In genomic region chr5:133736512-133736911, GRCh38 we compare ENCODE assay signal across 17 cellular contexts.
DNase-seq lines count a peak whose midpoint lies in the region; ATAC-seq and TF ChIP-seq lines count a peak whose summit lies in the region.
"Had no signal": no experiment of that assay in that cellular context is flagged by ENCODE, and none has a peak within 500 bp of the region (broad histone marks: within the 10 kb centered on the region; RNA-seq: fewer than 3 reads in every experiment).

No MANE protein-coding gene starts in this region.

- no peak overlapping the region for H3K14ac ChIP-seq in neuronal stem cell (ENCODE audit: low read length)

- no peak overlapping the region for H3K4me2 ChIP-seq in neuronal stem cell (ENCODE audit: insufficient read depth, low read length, poor library complexity, severe bottlenecking)

- peaks cover 4% of the 10 kb centered on the region for H3K27me3 Mint-ChIP-seq in activated CD8-positive, alpha-beta memory T cell treated with anti-CD3 and anti-CD28 coated beads, Interleukin-2, amount 10 ng/mL, durations not matched to agents 7 days and 5 days
- no peaks in the 10 kb centered on the region for H3K27me3 Mint-ChIP-seq in osteocyte (ENCODE audit: unreplicated experiment)
- H3K27me3 Mint-ChIP-seq: B cell had no signal

- H2BK120ac ChIP-seq in neuronal stem cell (ENCODE audit: low read depth, low read length): no peak overlapping the region

- no peak overlapping the region for H2AFZ ChIP-seq in neuronal stem cell (ENCODE audit: low read length)

- no peak overlapping the region for H2BK15ac ChIP-seq in neuronal stem cell (ENCODE audit: low read length)

- H2BK12ac ChIP-seq in neuronal stem cell (ENCODE audit: low read length): no peak overlapping the region

- H3K27ac Mint-ChIP-seq in activated CD8-positive, alpha-beta memory T cell treated with anti-CD3 and anti-CD28 coated beads, Interleukin-2, amount 10 ng/mL, durations not matched to agents 7 days and 5 days: no peak overlapping the region
- no peak overlapping the region for H3K27ac Mint-ChIP-seq in osteocyte (ENCODE audit: unreplicated experiment)
- H3K27ac Mint-ChIP-seq: B cell; CD8-positive, alpha-beta T cell had no signal

- H3K4me3 ChIP-seq in esophagus muscularis mucosa (no peak overlapping the region), neuronal stem cell (ENCODE audit: low read length in 2 of 2) (no peak overlapping the region)
- H3K4me3 ChIP-seq: BLaER1 treated with 17β-estradiol and CSF1 and Interleukin-3, amounts not matched to agents 10 nM and 100 nM; GM12878 had no signal

- H4K91ac ChIP-seq in neuronal stem cell (ENCODE audit: low read depth, low read length, poor library complexity): no peak overlapping the region

- 71% methylated on average over 5 of the region's 5 CpGs for WGBS in esophagus muscularis mucosa
- WGBS in neuronal stem cell (ENCODE audit: extremely low coverage in 2 of 2, insufficient read length in 2 of 2, insufficient replicate concordance in 1 of 2), 2 donors: no CpG with 5 or more reads among the region's 5 CpGs

- H4K8ac ChIP-seq in neuronal stem cell (ENCODE audit: low read depth, low read length): no peak overlapping the region

- no peak overlapping the region for H3K18ac ChIP-seq in neuronal stem cell (ENCODE audit: low read length)

- no peak for ATAC-seq in activated CD8-positive, alpha-beta memory T cell treated with anti-CD3 and anti-CD28 coated beads, Interleukin-2, amount 10 ng/mL, durations not matched to agents 7 days and 5 days
- ATAC-seq in HG03378 (IDR thresholded peaks at IDR 0.05; ENCODE audit: unreplicated experiment): no peak
- ATAC-seq: CD8-positive, alpha-beta T cell; GM12878; HCT116 had no signal

- no peaks in the 10 kb centered on the region for H3K4me1 Mint-ChIP-seq in activated CD8-positive, alpha-beta memory T cell treated with anti-CD3 and anti-CD28 coated beads, Interleukin-2, amount 10 ng/mL, durations not matched to agents 7 days and 5 days
- peaks cover 9% of the 10 kb centered on the region for H3K4me1 Mint-ChIP-seq in osteocyte (ENCODE audit: unreplicated experiment)

- no peak overlapping the region for H3K23ac ChIP-seq in neuronal stem cell (ENCODE audit: low read depth, low read length, poor library complexity)

- H3K4me3 Mint-ChIP-seq in activated CD8-positive, alpha-beta memory T cell treated with anti-CD3 and anti-CD28 coated beads, Interleukin-2, amount 10 ng/mL, durations not matched to agents 7 days and 5 days: no peak overlapping the region
- no peak overlapping the region for H3K4me3 Mint-ChIP-seq in osteocyte (ENCODE audit: unreplicated experiment)
- H3K4me3 Mint-ChIP-seq: B cell; CD8-positive, alpha-beta T cell had no signal

- H3K4ac ChIP-seq in neuronal stem cell (ENCODE audit: low read length): no peak overlapping the region

- CTCF ChIA-PET in activated CD8-positive, alpha-beta memory T cell treated with anti-CD3 and anti-CD28 coated beads, Interleukin-2, amount 10 ng/mL, durations not matched to agents 7 days and 5 days (lab: Charles Lee): no interaction called here

- H3K27ac ChIP-seq in esophagus muscularis mucosa (replicated peaks in 1 of 4) (no peak overlapping the region), neuronal stem cell (replicated peaks; ENCODE audit: low read length) (no peak overlapping the region)
- H3K27ac ChIP-seq: 22Rv1; BLaER1 treated with 17β-estradiol and CSF1 and Interleukin-3, amounts not matched to agents 10 nM and 100 nM had no signal

- intact Hi-C loops in esophagus muscularis mucosa (cut with DNase I): no loop called here

- H2AK5ac ChIP-seq in neuronal stem cell (ENCODE audit: low read depth, low read length): no peak overlapping the region

- H3K4me1 ChIP-seq in esophagus muscularis mucosa: no peaks in the 10 kb centered on the region
- H3K4me1 ChIP-seq in neuronal stem cell (ENCODE audit: control insufficient read depth in 2 of 2, insufficient read depth in 1 of 2, low read depth in 1 of 2, low read length in 2 of 2): no peaks in the 10 kb centered on the region

- H3K36me3 ChIP-seq in esophagus muscularis mucosa (no peaks in the 10 kb centered on the region), neuronal stem cell (replicated peaks in 1 of 2; ENCODE audit: control insufficient read depth in 2 of 2, insufficient read depth in 2 of 2, low read length in 2 of 2) (no peaks in the 10 kb centered on the region)
- H3K36me3 ChIP-seq: BLaER1 treated with 17β-estradiol and CSF1 and Interleukin-3, amounts not matched to agents 10 nM and 100 nM had no signal

- TF ChIP-seq EP300 in esophagus muscularis mucosa (IDR thresholded peaks at IDR 0.05): no peak

- TF ChIP-seq POLR2A in esophagus muscularis mucosa (IDR thresholded peaks at IDR 0.05; ENCODE audit: low read depth): no peak

- H3K9me3 ChIP-seq in esophagus muscularis mucosa: no peaks in the 10 kb centered on the region
- H3K9me3 ChIP-seq in neuronal stem cell (replicated peaks in 1 of 2; ENCODE audit: control insufficient read depth in 2 of 2, insufficient read depth in 1 of 2, low read depth in 1 of 2, low read length in 2 of 2): no peaks in the 10 kb centered on the region

- no peaks in the 10 kb centered on the region for H3K79me1 ChIP-seq in neuronal stem cell (ENCODE audit: low read depth, low read length)

- H3K27me3 ChIP-seq in esophagus muscularis mucosa (peaks cover 0 to 2% (median 0%) of the 10 kb centered on the region in 4 donors), neuronal stem cell (ENCODE audit: control insufficient read depth in 3 of 3, insufficient read depth in 3 of 3, low read depth in 1 of 3, low read length in 3 of 3) (no peaks in the 10 kb centered on the region)
- H3K27me3 ChIP-seq: BLaER1 treated with 17β-estradiol and CSF1 and Interleukin-3, amounts not matched to agents 10 nM and 100 nM had no signal

- no peaks in the 10 kb centered on the region for H3K9me3 Mint-ChIP-seq in activated CD8-positive, alpha-beta memory T cell treated with anti-CD3 and anti-CD28 coated beads, Interleukin-2, amount 10 ng/mL, durations not matched to agents 7 days and 5 days (ENCODE audit: low read depth)
- H3K9me3 Mint-ChIP-seq in osteocyte (ENCODE audit: unreplicated experiment): peaks cover 4% of the 10 kb centered on the region
- H3K9me3 Mint-ChIP-seq: CD8-positive, alpha-beta T cell had no signal

- peak; percentile 34 for DNase-seq in activated CD8-positive, alpha-beta memory T cell treated with anti-CD3 and anti-CD28 coated beads, Interleukin-2, amount 50 U/mL, for 48 hours
- no peak for DNase-seq in activated CD8-positive, alpha-beta memory T cell treated with anti-CD3 and anti-CD28 coated beads, Interleukin-2, amount 10 ng/mL, durations not matched to agents 7 days and 5 days
- peak; percentile 72 for DNase-seq in esophagus muscularis mucosa (ENCODE audit: extremely low spot score)
- DNase-seq in osteocyte (ENCODE audit: extremely low spot score, unreplicated experiment): peak; percentile 72
- no peak for DNase-seq in GF-D8 (lab: John Stamatoyannopoulos, UW)
- DNase-seq in neuronal stem cell (ENCODE audit: low spot score): no peak
- DNase-seq: Calu3; CD8-positive, alpha-beta T cell; DMS79 treated with DMSO at 0.1 percent for 48 hours; GOT3; H7 had no signal

- H3K36me3 Mint-ChIP-seq in activated CD8-positive, alpha-beta memory T cell treated with anti-CD3 and anti-CD28 coated beads, Interleukin-2, amount 10 ng/mL, durations not matched to agents 7 days and 5 days: no peaks in the 10 kb centered on the region
- no peaks in the 10 kb centered on the region for H3K36me3 Mint-ChIP-seq in osteocyte (ENCODE audit: unreplicated experiment)
- H3K36me3 Mint-ChIP-seq: CD8-positive, alpha-beta T cell had no signal

- H3K9ac ChIP-seq in neuronal stem cell (ENCODE audit: low read depth, low read length, poor library complexity): no peak overlapping the region
- H3K9ac ChIP-seq: BLaER1 treated with 17β-estradiol and CSF1 and Interleukin-3, amounts not matched to agents 10 nM and 100 nM had no signal

- H2BK5ac ChIP-seq in neuronal stem cell (ENCODE audit: low read length): no peak overlapping the region

- TF ChIP-seq CTCF in esophagus muscularis mucosa (IDR thresholded peaks at IDR 0.05): no peak
- TF ChIP-seq CTCF in osteocyte (IDR thresholded peaks at IDR 0.05): no peak

Comparison
In these comparisons a context has a peak if more than half of its experiments do, and no peak if none do; other contexts are left out.
1. DNase-seq: peak in activated CD8-positive, alpha-beta memory T cell treated with anti-CD3 and anti-CD28 coated beads, Interleukin-2, amount 50 U/mL, for 48 hours (single experiment), esophagus muscularis mucosa (single experiment) and osteocyte (single experiment); none in activated CD8-positive, alpha-beta memory T cell treated with anti-CD3 and anti-CD28 coated beads, Interleukin-2, amount 10 ng/mL, durations not matched to agents 7 days and 5 days (single experiment), GF-D8 (single experiment) and neuronal stem cell (single experiment).